Comparison of ENCODE assay signal across 12 cellular contexts in genomic region chr1:1437904-1438376, GRCh38. TPM values are rescaled to one million over a fixed set of nuclear protein-coding genes. Genes with fewer than 3 reads are reported as not detected.
DNase-seq lines count a peak whose midpoint lies in the region; ATAC-seq and TF ChIP-seq lines count a peak whose summit lies in the region.
"Had no signal": no experiment of that assay in that cellular context is flagged by ENCODE, and none has a peak within 500 bp of the region (broad histone marks: within the 10 kb centered on the region; RNA-seq: fewer than 3 reads in every experiment).

No MANE protein-coding gene starts in this region.

- peak; percentile 49 for TF ChIP-seq POLR2A in GM19193 (IDR thresholded peaks at IDR 0.05; ENCODE audit: extremely low read depth, insufficient read depth, insufficient read length)

- peaks cover 26% of the 10 kb centered on the region for H3K4me1 ChIP-seq in OCI-LY3 (ENCODE audit: low read length)

- no peaks in the 10 kb centered on the region for H3K36me3 ChIP-seq in OCI-LY3 (replicated peaks; ENCODE audit: low read depth, low read length)
- H3K36me3 ChIP-seq: vagina had no signal

- H4K20me1 ChIP-seq in OCI-LY3 (ENCODE audit: insufficient read depth, low read length) = no peaks in the 10 kb centered on the region

- peak overlapping the region; percentile 41 for H3K4me3 ChIP-seq in OCI-LY3 (ENCODE audit: low read length)

- H3K4me2 ChIP-seq in OCI-LY3 (ENCODE audit: low read length) = peak overlapping the region; percentile 75

- peak overlapping the region; percentile 28; the same call in 1 of the 2 replicates for H3K27ac ChIP-seq in OCI-LY3 (ENCODE audit: low read length)
- H3K27ac ChIP-seq: vagina had no signal

- peak overlapping the region; percentile 31; the same call in 1 of the 2 replicates for H3K9ac ChIP-seq in OCI-LY3 (ENCODE audit: low read length)

- intact Hi-C loops in left colon (cut with DNase I, micrococcal nuclease) = no loop called here

- no peaks in the 10 kb centered on the region for H3K27me3 ChIP-seq in OCI-LY3 (ENCODE audit: low read depth, low read length)
- H3K27me3 ChIP-seq: vagina had no signal

- no peaks in the 10 kb centered on the region for H3K9me3 ChIP-seq in OCI-LY3 (ENCODE audit: insufficient read depth, low read length)
- H3K9me3 ChIP-seq: vagina had no signal

- peak; percentile 61 for ATAC-seq in left colon
- no peak for ATAC-seq in HG03469 (IDR thresholded peaks at IDR 0.05; ENCODE audit: unreplicated experiment)
- ATAC-seq in HG03432 (IDR thresholded peaks at IDR 0.05; ENCODE audit: unreplicated experiment) = no peak

- H3K79me2 ChIP-seq in OCI-LY3 (ENCODE audit: low read length) = no peaks in the 10 kb centered on the region

- TF ChIP-seq CTCF in OCI-LY3 (IDR thresholded peaks at IDR 0.05; ENCODE audit: low read depth, low read length) = no peak

- DNase-seq in AML-193 (lab: John Stamatoyannopoulos, UW) (peak; percentile 16 to 22), left colon (peak; percentile 72 to 80), dedifferentiated amniotic fluid mesenchymal stem cell (ENCODE audit: extremely low spot score) (no peak), iPS-NIHi7 (ENCODE audit: extremely low spot score) (no peak)
- DNase-seq: activated B cell treated with CpG ODN at 0.5 μM for 24 hours; CD4-positive, alpha-beta T cell; NCI-H526 treated with DMSO at 0.1 percent for 48 hours had no signal

- H2AFZ ChIP-seq in OCI-LY3 (ENCODE audit: low read depth, low read length) = peak overlapping the region; percentile 22; the same call in 1 of the 2 replicates

RNA-seq across cellular contexts. Expression of gene VWA1, which starts 2.5 kb away (rescaled TPM):
- 10 to 100 TPM; 40.1 to 81.5 TPM for total RNA-seq in left colon
- total RNA-seq: activated B cell treated with CpG ODN at 0.5 μM for 24 hours; CD4-positive, alpha-beta T cell had no signal

RNA-seq across cellular contexts. Expression of gene ATAD3C, which starts 11.5 kb away (rescaled TPM):
- under 1 TPM; 0.49 to 0.87 TPM for total RNA-seq in left colon
- total RNA-seq: vagina had no signal

RNA-seq across cellular contexts. Expression of gene ANKRD65, which starts 16.9 kb away (rescaled TPM):
- total RNA-seq in left colon = 1 to 10 TPM in 1 of 2 donors, under 1 TPM in 1; 0.76 to 2.7 TPM
- total RNA-seq: CD4-positive, alpha-beta T cell had no signal

RNA-seq across cellular contexts. Expression of gene MRPL20, which starts 30.8 kb away (rescaled TPM):
- total RNA-seq in left colon = 10 to 100 TPM; 82.1 to 96.7 TPM

RNA-seq across cellular contexts. Expression of gene ATAD3B, which starts 33.6 kb away (rescaled TPM):
- total RNA-seq in left colon = 10 to 100 TPM; 15.2 to 16.4 TPM

Comparison
In these comparisons a context has a peak if more than half of its experiments do, and no peak if none do; other contexts are left out.
1. DNase-seq: peak in AML-193 (2 of 2) and left colon (2 of 2); none in dedifferentiated amniotic fluid mesenchymal stem cell (single experiment) and iPS-NIHi7 (single experiment).